8 cellular contexts compared by ENCODE assay signal in the genomic region with DNA sequence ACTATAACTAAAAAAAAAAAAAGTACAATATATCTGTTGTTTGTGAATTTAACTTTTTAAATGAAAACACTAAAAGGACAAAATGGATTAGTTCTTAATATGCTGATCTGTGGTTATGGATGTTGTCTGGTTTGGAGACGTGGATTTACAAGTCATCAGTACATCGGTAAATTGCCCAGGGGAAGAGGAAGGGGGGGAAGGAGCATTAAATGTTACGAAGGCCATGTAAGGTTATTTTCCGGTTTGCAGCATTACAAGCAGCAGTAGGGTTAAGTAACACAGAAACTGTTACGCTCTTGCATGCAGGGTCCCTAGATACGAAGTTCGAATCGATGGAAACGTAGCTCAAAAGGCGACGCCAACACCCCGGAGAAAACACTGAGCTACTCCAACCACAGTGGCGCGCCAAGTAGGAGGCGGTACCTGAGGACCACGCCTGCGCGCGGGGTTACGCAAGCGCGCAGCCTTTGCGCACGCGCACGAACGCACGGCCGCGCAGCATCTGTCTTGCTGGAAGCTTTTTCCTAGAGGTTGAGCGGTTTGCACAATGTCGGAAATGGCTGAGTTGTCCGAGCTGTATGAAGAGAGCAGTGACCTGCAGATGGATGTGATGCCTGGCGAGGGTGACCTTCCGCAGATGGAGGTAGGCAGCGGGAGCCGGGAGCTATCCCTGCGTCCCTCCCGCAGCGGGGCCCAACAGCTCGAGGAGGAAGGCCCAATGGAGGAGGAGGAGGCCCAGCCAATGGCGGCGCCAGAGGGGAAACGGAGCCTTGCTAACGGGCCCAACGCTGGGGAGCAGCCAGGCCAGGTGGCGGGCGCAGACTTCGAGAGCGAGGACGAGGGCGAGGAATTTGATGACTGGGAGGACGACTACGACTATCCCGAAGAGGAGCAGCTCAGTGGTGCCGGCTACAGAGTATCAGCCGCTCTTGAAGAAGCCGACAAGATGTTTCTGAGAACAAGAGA. TPM values are rescaled to one million over a fixed set of nuclear protein-coding genes. Genes with fewer than 3 reads are reported as not detected.
DNase-seq lines count a peak whose midpoint lies in the region; TF ChIP-seq lines count a peak whose summit lies in the region.

A gene with protein sequence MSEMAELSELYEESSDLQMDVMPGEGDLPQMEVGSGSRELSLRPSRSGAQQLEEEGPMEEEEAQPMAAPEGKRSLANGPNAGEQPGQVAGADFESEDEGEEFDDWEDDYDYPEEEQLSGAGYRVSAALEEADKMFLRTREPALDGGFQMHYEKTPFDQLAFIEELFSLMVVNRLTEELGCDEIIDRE (plus strand): TSS at position 505 of the 966 bp plus-strand sequence. CDS start 43 bp downstream, at position 548.

- H3K4me1 ChIP-seq in ES-I3 (ENCODE audit: insufficient read depth, low read length) = peaks cover 7% of the 10 kb centered on the region; the same call in 1 of the 2 replicates
- peaks cover 15% of the 10 kb centered on the region for H3K4me1 ChIP-seq in HAP-1
- H3K4me1 ChIP-seq in MM.1S (ENCODE audit: low read length) = no peaks in the 10 kb centered on the region

- peaks cover 5% of the 10 kb centered on the region for H3K27me3 Mint-ChIP-seq in neural crest cell (ENCODE audit: low read depth)

- H3K4me1 Mint-ChIP-seq in neural crest cell = peaks cover 37% of the 10 kb centered on the region

- peaks cover 7% of the 10 kb centered on the region for H3K36me3 Mint-ChIP-seq in neural crest cell (ENCODE audit: low read depth)

- H3F3A ChIP-seq in MM.1S (ENCODE audit: insufficient read depth, low read length) = peaks cover 6% of the 10 kb centered on the region; the same call in 1 of the 2 replicates

- peak within 1 kb of the TSS; percentile 83 for H3K4me3 ChIP-seq in HAP-1
- peak within 1 kb of the TSS; percentile 85 for H3K4me3 ChIP-seq in MM.1S (ENCODE audit: low read length)
- peak within 1 kb of the TSS; percentile 83 to 86 for H3K4me3 ChIP-seq in foreskin fibroblast (ENCODE audit: low read depth in 1 of 2, low read length in 2 of 2)

- H2AFZ ChIP-seq in MM.1S (ENCODE audit: low read length) = peak within 1 kb of the TSS; percentile 89

- H3K4me3 Mint-ChIP-seq in neural crest cell = peak within 1 kb of the TSS; percentile 99

- H3K9ac ChIP-seq in ES-I3 (ENCODE audit: low read depth, low read length) (peak within 1 kb of the TSS; percentile 72), MM.1S (ENCODE audit: low read length) (peak within 1 kb of the TSS; percentile 67)

- peak within 1 kb of the TSS; percentile 99 for H3K27ac Mint-ChIP-seq in neural crest cell (ENCODE audit: unreplicated experiment)

- peak; percentile 88 to 92 for DNase-seq in HAP-1 (ENCODE audit: low spot score in 2 of 2)
- DNase-seq in MM.1S = peak; percentile 96
- DNase-seq in SIG-M5 treated with dmso at 0.1 percent for 504 hours (lab: John Stamatoyannopoulos, UW; ENCODE audit: unreplicated experiment) = peak; percentile 93
- DNase-seq in activated gamma-delta T cell treated with Interleukin-2 at 50 U/mL for 16 hours = peak; percentile 88
- DNase-seq in foreskin fibroblast = peak; percentile 95 to 98
- DNase-seq in neural crest cell (ENCODE audit: low read depth, low spot score) = peak; percentile 87
- DNase-seq in stromal cell of bone marrow (ENCODE audit: low read depth) = peak; percentile 86

- no peaks in the 10 kb centered on the region for H3K9me2 ChIP-seq in MM.1S (replicated peaks; ENCODE audit: insufficient read depth, low read length)

- TF ChIP-seq CTCF in MM.1S (IDR thresholded peaks at IDR 0.05; ENCODE audit: low read length) (no peak), foreskin fibroblast (IDR thresholded peaks at IDR 0.05; ENCODE audit: low read depth, low read length) (no peak), neural crest cell (conservative IDR thresholded peaks at IDR 0.05) (no peak)

- H3K79me2 ChIP-seq in MM.1S (ENCODE audit: low read length) = peaks cover 21% of the 10 kb centered on the region

- H3K36me3 ChIP-seq in ES-I3 (ENCODE audit: insufficient read depth, low read length) (no peaks in the 10 kb centered on the region), HAP-1 (replicated peaks) (no peaks in the 10 kb centered on the region), MM.1S (replicated peaks; ENCODE audit: insufficient read depth, low read length) (no peaks in the 10 kb centered on the region)

- H3K27me3 ChIP-seq in HAP-1 (ENCODE audit: low read depth) = no peaks in the 10 kb centered on the region
- no peaks in the 10 kb centered on the region for H3K27me3 ChIP-seq in MM.1S (replicated peaks; ENCODE audit: insufficient read depth, low read length)

- no peaks in the 10 kb centered on the region for H4K20me1 ChIP-seq in MM.1S (ENCODE audit: insufficient read depth, low read length)

- in situ Hi-C loops in HAP-1 (cut with MboI; ENCODE audit: low sequenced_read_pairs) = no loop called here

- H3K9me3 ChIP-seq in ES-I3 (ENCODE audit: control insufficient read depth, insufficient read depth, low read length) (no peaks in the 10 kb centered on the region), HAP-1 (no peaks in the 10 kb centered on the region), MM.1S (replicated peaks; ENCODE audit: insufficient read depth, low read length) (no peaks in the 10 kb centered on the region)

- peak within 1 kb of the TSS; percentile 46 for H3K4me2 ChIP-seq in MM.1S (ENCODE audit: low read depth, low read length)

- H3K9me3 Mint-ChIP-seq in neural crest cell = no peaks in the 10 kb centered on the region

- H3K27ac ChIP-seq in MM.1S (ENCODE audit: low read length) = peak within 1 kb of the TSS; percentile 58; the same call in 1 of the 2 replicates

RNA-seq across cellular contexts. Expression of the gene that starts here (rescaled TPM):
- 212 and 223 TPM in 2 replicates for total RNA-seq in neural crest cell

Comparison
In these comparisons a context has a peak if more than half of its experiments do, and no peak if none do; other contexts are left out.
1. Peak in every context shown above with its lines: DNase-seq, H3K4me3 ChIP-seq and H3K27ac ChIP-seq.